9 cellular contexts compared by ENCODE assay signal in the genomic region with DNA sequence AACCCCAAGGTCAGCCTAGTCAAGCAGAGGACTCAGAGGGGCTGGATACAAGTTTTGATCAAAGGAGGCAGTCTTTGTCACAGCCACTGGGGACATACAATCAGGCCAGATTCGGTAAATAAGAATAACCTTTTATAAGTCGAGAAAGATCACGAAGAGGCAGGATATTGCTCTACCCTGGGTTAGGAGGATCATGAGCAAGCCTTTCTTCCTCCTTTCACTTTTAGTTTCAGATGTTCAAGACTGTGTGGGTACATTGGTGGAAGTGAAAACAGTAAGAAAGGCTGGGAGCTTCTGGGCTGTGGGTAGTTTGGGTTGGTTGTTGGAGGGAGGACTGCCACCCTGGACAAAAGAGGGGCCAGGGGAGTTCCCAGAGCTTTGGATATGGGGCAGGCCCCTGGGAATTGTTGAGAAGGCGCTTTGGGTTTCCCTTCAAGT.
DNase-seq lines count a peak whose midpoint lies in the region; ATAC-seq lines count a peak whose summit lies in the region.
"Had no signal": no experiment of that assay in that cellular context is flagged by ENCODE, and none has a peak within 500 bp of the region (broad histone marks: within the 10 kb centered on the region; RNA-seq: fewer than 3 reads in every experiment).

No MANE protein-coding gene starts in this region.

- peak; percentile 22 to 35 for DNase-seq in activated T-cell treated with anti-CD3 and anti-CD28 coated beads, Interleukin-2, amount 50 U/mL, for 48 hours
- peak in 2 of 3 experiments; percentile 1 to 21 for DNase-seq in stimulated activated CD4-positive, alpha-beta T cell treated with anti-CD3 and anti-CD28 coated beads, TNF-alpha, amount 100 ng/mL, for 24 hours (ENCODE audit: low read depth in 3 of 3)
- DNase-seq in NK-92 treated with Interleukin-12 subunit alpha and Interleukin-12 subunit beta, amount 100 ng/mL, for 24 hours (lab: John Stamatoyannopoulos, UW): no peak
- DNase-seq in kidney tubule cell (ENCODE audit: low spot score): no peak
- DNase-seq in stimulated activated naive CD4-positive, alpha-beta T cell treated with Interleukin-2 at 50 U/mL for 16 hours (lab: John Stamatoyannopoulos, UW): no peak

- H3K27ac ChIP-seq in BLaER1: peak overlapping the region; percentile 43

- ATAC-seq in GM19395 (IDR thresholded peaks at IDR 0.05; ENCODE audit: unreplicated experiment): peak; percentile 99
- ATAC-seq in HG03354 (IDR thresholded peaks at IDR 0.05; ENCODE audit: poor library complexity, severe bottlenecking, unreplicated experiment): peak; percentile 99

- no peaks in the 10 kb centered on the region for H4K20me1 ChIP-seq in BLaER1

- no peaks in the 10 kb centered on the region for H3K27me3 ChIP-seq in BLaER1

- no peak overlapping the region for H3K9ac ChIP-seq in BLaER1

- peaks cover 58% of the 10 kb centered on the region for H3K4me1 ChIP-seq in BLaER1

- H3K4me3 ChIP-seq in BLaER1: no peak overlapping the region
- H3K4me3 ChIP-seq: lung had no signal

- H3K36me3 ChIP-seq in BLaER1: no peaks in the 10 kb centered on the region

- H3K4me2 ChIP-seq in BLaER1: peak overlapping the region; percentile 63

- no peaks in the 10 kb centered on the region for H3K9me3 ChIP-seq in BLaER1

Comparison
In these comparisons a context has a peak if more than half of its experiments do, and no peak if none do; other contexts are left out.
1. DNase-seq: peak in activated T-cell treated with anti-CD3 and anti-CD28 coated beads, Interleukin-2, amount 50 U/mL, for 48 hours (2 of 2) and stimulated activated CD4-positive, alpha-beta T cell treated with anti-CD3 and anti-CD28 coated beads, TNF-alpha, amount 100 ng/mL, for 24 hours (2 of 3); none in NK-92 treated with Interleukin-12 subunit alpha and Interleukin-12 subunit beta, amount 100 ng/mL, for 24 hours (single experiment), kidney tubule cell (single experiment) and stimulated activated naive CD4-positive, alpha-beta T cell treated with Interleukin-2 at 50 U/mL for 16 hours (single experiment).